Comparison of ENCODE assay signal across 9 cellular contexts in the genomic region with DNA sequence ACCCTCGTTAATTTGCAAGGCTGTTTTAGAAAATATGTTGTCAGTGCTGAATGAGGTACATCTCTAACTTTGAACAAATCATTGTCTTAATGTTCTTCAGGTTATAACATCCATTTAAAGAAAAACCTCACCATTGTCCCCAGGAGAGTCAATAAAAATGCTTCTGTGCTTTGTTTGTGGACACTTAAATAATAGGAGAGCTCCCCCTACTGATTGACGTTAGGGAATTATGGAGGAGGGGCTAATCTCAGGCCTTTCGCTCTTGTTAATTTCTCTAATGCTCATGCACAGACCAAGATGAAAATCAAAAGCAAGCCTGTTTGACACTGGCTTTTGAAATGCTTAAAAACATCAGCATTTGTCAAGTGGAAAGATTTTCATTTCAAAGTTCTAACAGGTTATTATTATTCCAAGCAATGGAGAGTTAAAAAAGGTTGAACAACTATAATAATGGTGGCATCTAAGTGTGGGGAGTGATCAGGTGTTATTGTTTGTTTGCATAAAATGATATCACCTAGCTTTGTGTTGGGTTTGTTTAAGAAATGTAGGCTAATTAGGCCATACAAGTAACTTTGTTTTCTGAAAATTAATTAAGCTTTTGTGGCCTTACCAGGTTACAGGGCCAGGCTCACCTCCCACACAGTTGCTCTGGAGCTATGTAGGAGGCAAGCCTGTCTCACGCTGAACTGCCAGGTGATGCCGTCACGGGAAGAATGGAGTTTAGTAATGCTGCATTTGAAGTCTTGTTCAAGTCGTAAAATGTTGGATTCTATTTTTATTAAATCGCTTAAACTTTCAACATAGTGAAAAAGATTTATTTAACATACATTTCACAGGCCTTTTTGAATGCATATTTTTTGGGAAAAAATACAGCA. TPM values are rescaled to one million over a fixed set of nuclear protein-coding genes. Genes with fewer than 3 reads are reported as not detected.
A peak's percentile ranks its signal among the peaks of the same experiment; 100 is the strongest.
DNase-seq lines count a peak whose midpoint lies in the region; ATAC-seq and TF ChIP-seq lines count a peak whose summit lies in the region.
"Had no signal": no experiment of that assay in that cellular context is flagged by ENCODE, and none has a peak within 500 bp of the region (broad histone marks: within the 10 kb centered on the region; RNA-seq: fewer than 3 reads in every experiment).

No MANE protein-coding gene starts in this region.

- CTCF ChIA-PET in RWPE1 (lab: Yijun Ruan, JAX): interaction anchor here (0.5 to 0.8 kb wide), 8 partner anchors 16 to 1313 kb away, joined by 3 to 7 read pairs (median 3); no protein-coding TSS in a partner anchor

- no peaks in the 10 kb centered on the region for H3K79me2 ChIP-seq in DOHH2 (ENCODE audit: control insufficient read depth, low read length)

- H3K9me3 ChIP-seq in DOHH2 (ENCODE audit: control insufficient read depth, insufficient read depth, low read length): peaks cover 11% of the 10 kb centered on the region
- H3K9me3 ChIP-seq: SJSA1 had no signal

- no peaks in the 10 kb centered on the region for H3F3A ChIP-seq in DOHH2 (ENCODE audit: control insufficient read depth, insufficient read depth)

- no peaks in the 10 kb centered on the region for H3K36me3 ChIP-seq in DOHH2 (ENCODE audit: control insufficient read depth, low read length)
- H3K36me3 ChIP-seq: SJSA1 had no signal

- H3K27ac ChIP-seq in DOHH2 (ENCODE audit: low read depth, low read length): no peak overlapping the region
- no peak overlapping the region for H3K27ac ChIP-seq in RWPE1
- H3K27ac ChIP-seq: SJSA1 had no signal

- peak; percentile 73 for ATAC-seq in GM21529 (IDR thresholded peaks at IDR 0.05; ENCODE audit: unreplicated experiment)

- no peak overlapping the region for H3K4me2 ChIP-seq in DOHH2 (ENCODE audit: low read length)

- H3K27me3 ChIP-seq in DOHH2 (ENCODE audit: control insufficient read depth, low read length): peaks cover 10% of the 10 kb centered on the region; the same call in 1 of the 2 replicates
- H3K27me3 ChIP-seq: SJSA1 had no signal

- no peak overlapping the region for H3K4me3 ChIP-seq in DOHH2 (ENCODE audit: low read length)
- no peak overlapping the region for H3K4me3 ChIP-seq in epithelial cell of esophagus (ENCODE audit: low read length)
- H3K4me3 ChIP-seq: SJSA1 had no signal

- H3K9me2 ChIP-seq in DOHH2 (replicated peaks; ENCODE audit: control insufficient read depth, low read length): no peaks in the 10 kb centered on the region

- no peaks in the 10 kb centered on the region for H3K4me1 ChIP-seq in DOHH2 (ENCODE audit: control insufficient read depth, low read length)

- TF ChIP-seq CTCF in DOHH2 (IDR thresholded peaks at IDR 0.05; ENCODE audit: low read depth, low read length, poor library complexity, severe bottlenecking) (peak; percentile 72), RWPE1 (conservative IDR thresholded peaks at IDR 0.05; ENCODE audit: low read depth) (peak; percentile 76), epithelial cell of esophagus (IDR thresholded peaks at IDR 0.05; ENCODE audit: insufficient read depth, low read depth, low read length, missing control alignments) (peak; percentile 64)

- no peaks in the 10 kb centered on the region for H4K20me1 ChIP-seq in DOHH2 (ENCODE audit: control insufficient read depth, insufficient read depth, low read depth, low read length)

- POLR2A ChIA-PET in RWPE1 (lab: Yijun Ruan, JAX; ENCODE audit: low non-redundant PET): no interaction called here

- DNase-seq in LoVo (ENCODE audit: low spot score) (peak; percentile 46), RWPE1 (ENCODE audit: low spot score) (peak; percentile 57), epithelial cell of esophagus (ENCODE audit: low read depth) (peak; percentile 70), myocyte (ENCODE audit: low read depth) (peak; percentile 77), HK-2 (ENCODE audit: unreplicated experiment) (no peak)
- DNase-seq in stimulated activated CD4-positive, alpha-beta T cell treated with anti-CD3 and anti-CD28 coated beads, Interleukin-2, amount 100 ng/mL, for 48 hours: no peak

RNA-seq across cellular contexts. Expression of a gene that starts 51.7 kb away (rescaled TPM):
- not detected in 2 replicates for total RNA-seq in myocyte
- polyA plus RNA-seq in myocyte (2012): not detected
- total RNA-seq: SJSA1 had no signal

Comparison
In these comparisons a context has a peak if more than half of its experiments do, and no peak if none do; other contexts are left out.
1. DNase-seq: peak in LoVo (single experiment), RWPE1 (single experiment), epithelial cell of esophagus (single experiment) and myocyte (single experiment); none in stimulated activated CD4-positive, alpha-beta T cell treated with anti-CD3 and anti-CD28 coated beads, Interleukin-2, amount 100 ng/mL, for 48 hours (0 of 2) and HK-2 (single experiment).
2. Peak in every context shown above with its lines, with median percentiles within 50 percentile points of each other: CTCF ChIP-seq.